26 cellular contexts compared by ENCODE assay signal in the genomic region with DNA sequence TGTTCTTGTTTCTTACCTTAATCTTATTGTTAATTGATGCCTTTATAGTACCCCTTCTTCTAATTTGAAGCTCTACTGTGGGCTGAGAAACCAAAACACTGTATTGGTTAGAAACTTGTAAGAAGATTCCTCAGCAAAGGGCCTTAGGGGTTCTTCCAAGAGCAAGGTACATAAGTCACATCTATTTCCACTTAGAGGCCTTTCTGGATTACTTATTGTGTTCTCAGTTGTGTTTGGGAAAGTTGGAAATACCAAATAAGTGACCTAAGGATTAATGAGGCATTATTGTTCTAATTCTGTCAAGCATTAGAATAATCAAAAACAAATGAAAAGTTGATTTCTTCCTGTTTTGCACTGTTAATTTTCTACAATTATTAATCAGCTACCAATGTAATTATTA.
"Had no signal": no experiment of that assay in that cellular context is flagged by ENCODE, and none has a peak within 500 bp of the region (broad histone marks: within the 10 kb centered on the region; RNA-seq: fewer than 3 reads in every experiment).

No MANE protein-coding gene starts in this region.

- H3K9me3 Mint-ChIP-seq: neural crest cell; stimulated activated memory B cell treated with anti-CD40 and anti-IgM and Interleukin-4, amounts not matched to agents 10 μg/mL and 1 μg/mL and 100 μg/mL, for 72 hours; stimulated activated naive CD8-positive, alpha-beta T cell treated with anti-CD3 and anti-CD28 coated beads, Interleukin-15, amount 100 ng/mL, for 72 hours had no signal

- H3K27ac Mint-ChIP-seq: naive thymus-derived CD8-positive, alpha-beta T cell; progenitor cell of endocrine pancreas; stimulated activated memory B cell treated with anti-CD40 and anti-IgM and Interleukin-4, amounts not matched to agents 10 μg/mL and 1 μg/mL and 100 μg/mL, for 72 hours; stimulated activated naive CD8-positive, alpha-beta T cell treated with anti-CD3 and anti-CD28 coated beads, Interleukin-15, amount 100 ng/mL, for 72 hours had no signal

- H3K36me3 Mint-ChIP-seq: stimulated activated memory B cell treated with anti-CD40 and anti-IgM and Interleukin-4, amounts not matched to agents 10 μg/mL and 1 μg/mL and 100 μg/mL, for 72 hours had no signal

- H3K4me1 Mint-ChIP-seq: neural crest cell; stimulated activated memory B cell treated with anti-CD40 and anti-IgM and Interleukin-4, amounts not matched to agents 10 μg/mL and 1 μg/mL and 100 μg/mL, for 72 hours; stimulated activated naive CD8-positive, alpha-beta T cell treated with anti-CD3 and anti-CD28 coated beads, Interleukin-15, amount 100 ng/mL, for 72 hours had no signal

- ATAC-seq: left cardiac atrium; left lung; lower lobe of right lung; naive thymus-derived CD8-positive, alpha-beta T cell; right cardiac atrium; sciatic nerve; stimulated activated memory B cell treated with anti-CD40 and anti-IgM and Interleukin-4, amounts not matched to agents 10 μg/mL and 1 μg/mL and 100 μg/mL, for 72 hours; stimulated activated naive CD8-positive, alpha-beta T cell treated with anti-CD3 and anti-CD28 coated beads, Interleukin-15, amount 100 ng/mL, for 72 hours had no signal

- H3K36me3 ChIP-seq: left lung, lower lobe of right lung, upper lobe of left lung, vagina had no signal

- H3K9me3 ChIP-seq: left lung, lower lobe of right lung, transverse colon, upper lobe of left lung, vagina had no signal

- H3K27me3 ChIP-seq: upper lobe of left lung, vagina had no signal

- H3K4me1 ChIP-seq: left lung, lower lobe of right lung, parathyroid adenoma, spleen, upper lobe of left lung, vagina had no signal

- H3K27ac ChIP-seq: left lung, lower lobe of right lung, parathyroid adenoma, skin epidermis, spleen, transverse colon, upper lobe of left lung, vagina had no signal

- H3K4me3 ChIP-seq: left lung, lower lobe of right lung, skin epidermis, spleen, transverse colon, upper lobe of left lung, vagina had no signal

- FAIRE-seq: keratinocyte had no signal

- DNase-seq: head of caudate nucleus; hippocampal formation; left cardiac atrium; left lung; lower lobe of right lung; mammary epithelial cell; mesenchymal stem cell; naive thymus-derived CD8-positive, alpha-beta T cell; nucleus accumbens; retina; right cardiac atrium; spleen; stimulated activated CD4-positive, alpha-beta T cell treated with anti-CD3 and anti-CD28 coated beads, Interleukin-4, amount 100 ng/mL, for 24 hours; stimulated activated naive CD4-positive, alpha-beta T cell treated with Interleukin-2 at 50 U/mL for 16 hours; stimulated activated naive CD8-positive, alpha-beta T cell treated with anti-CD3 and anti-CD28 coated beads, Interleukin-15, amount 100 ng/mL, for 72 hours; substantia nigra; transverse colon; upper lobe of left lung had no signal

- H3K4me3 Mint-ChIP-seq: naive thymus-derived CD8-positive, alpha-beta T cell; neural crest cell; stimulated activated memory B cell treated with anti-CD40 and anti-IgM and Interleukin-4, amounts not matched to agents 10 μg/mL and 1 μg/mL and 100 μg/mL, for 72 hours; stimulated activated naive CD8-positive, alpha-beta T cell treated with anti-CD3 and anti-CD28 coated beads, Interleukin-15, amount 100 ng/mL, for 72 hours had no signal

- H3K27me3 Mint-ChIP-seq: naive thymus-derived CD8-positive, alpha-beta T cell; stimulated activated naive CD8-positive, alpha-beta T cell treated with anti-CD3 and anti-CD28 coated beads, Interleukin-15, amount 100 ng/mL, for 72 hours had no signal
